13 cellular contexts compared by ENCODE assay signal in the genomic region with DNA sequence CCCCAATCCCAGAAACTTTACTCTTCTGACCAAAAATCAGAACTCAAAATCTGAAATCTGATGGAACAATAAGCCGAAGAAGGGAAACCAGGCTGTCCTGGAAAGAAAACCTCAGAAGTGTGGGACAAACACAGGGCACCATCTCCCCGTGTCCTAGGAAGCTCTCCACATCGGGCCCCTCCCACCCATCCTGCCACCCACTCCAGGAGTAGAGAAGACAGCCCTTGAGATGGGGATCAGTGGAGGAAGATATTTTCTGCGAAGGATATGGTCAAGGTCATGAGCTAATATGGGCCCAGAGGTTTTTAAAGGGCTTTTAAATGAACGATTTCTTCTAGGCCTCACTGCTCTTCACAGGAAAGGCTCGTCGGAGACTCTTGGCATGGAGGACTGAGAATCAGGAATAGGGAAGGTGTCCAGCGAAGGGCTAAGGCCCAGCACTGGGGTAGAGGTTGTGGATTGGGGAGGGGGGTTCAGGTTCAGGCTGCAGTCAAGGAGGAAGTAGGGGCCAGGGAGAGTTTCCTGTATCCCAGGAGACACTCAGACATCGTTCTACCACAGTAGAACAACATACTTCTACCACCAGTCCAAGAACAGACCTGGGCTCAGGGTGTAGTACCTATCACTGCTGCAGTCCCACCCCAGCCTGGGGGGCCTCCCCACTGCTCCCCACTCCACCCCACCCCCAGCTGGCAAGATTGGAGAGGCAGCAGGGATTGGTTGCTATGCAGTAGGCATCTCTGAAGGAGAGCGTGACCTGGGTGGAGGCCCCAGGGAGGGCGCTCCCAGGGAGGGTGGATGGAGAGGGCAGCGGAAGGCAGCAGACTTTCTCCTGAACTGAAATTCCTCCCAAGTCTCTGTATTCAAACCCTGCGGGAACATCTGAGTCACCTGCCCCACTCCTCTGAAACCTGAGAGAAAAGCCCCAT. TPM values are rescaled to one million over a fixed set of nuclear protein-coding genes. Genes with fewer than 3 reads are reported as not detected.
A peak's percentile ranks its signal among the peaks of the same experiment; 100 is the strongest.
DNase-seq lines count a peak whose midpoint lies in the region; ATAC-seq and TF ChIP-seq lines count a peak whose summit lies in the region.
"Had no signal": no experiment of that assay in that cellular context is flagged by ENCODE, and none has a peak within 500 bp of the region (broad histone marks: within the 10 kb centered on the region; RNA-seq: fewer than 3 reads in every experiment).

No MANE protein-coding gene starts in this region.

- 54 to 66% methylated on average over 13 of the region's 13 CpGs for WGBS in thyroid gland, 2 donors

- no peak for DNase-seq in activated CD4-positive, alpha-beta T cell treated with anti-CD3 and anti-CD28 coated beads, Interleukin-2, amount 10 ng/mL, durations not matched to agents 24 days and 14 days
- no peak for DNase-seq in activated CD4-positive, alpha-beta T cell treated with anti-CD3 and anti-CD28 coated beads, Interleukin-2, amount 50 U/mL, for 4 hours
- DNase-seq in activated CD8-positive, alpha-beta T cell treated with anti-CD3 and anti-CD28 coated beads, Interleukin-2, amount 10 ng/mL, durations not matched to agents 7 days and 5 days = no peak
- no peak for DNase-seq in memory B cell (ENCODE audit: low spot score in 2 of 2)
- DNase-seq in thyroid gland = peak; percentile 32 to 46
- no peak for DNase-seq in hepatic stellate cell (ENCODE audit: low spot score)
- DNase-seq: ACHN, GM23248, NCI-H774 had no signal

- no peak for ATAC-seq in activated CD8-positive, alpha-beta T cell treated with anti-CD3 and anti-CD28 coated beads, Interleukin-2, amount 10 ng/mL, durations not matched to agents 7 days and 5 days
- no peak for ATAC-seq in memory B cell (ENCODE audit: low read depth)
- no peak for ATAC-seq in HG02678 (IDR thresholded peaks at IDR 0.05; ENCODE audit: unreplicated experiment)
- no peak for ATAC-seq in GM19351 (IDR thresholded peaks at IDR 0.05; ENCODE audit: unreplicated experiment)
- ATAC-seq: SK-N-SH treated with all-trans-retinoic acid at 6 μM for 48 hours had no signal

- peaks cover 47 to 78% of the 10 kb centered on the region in 2 donors for H3K4me1 ChIP-seq in thyroid gland

- no peak overlapping the region for H3K4me3 ChIP-seq in thyroid gland (replicated peaks in 1 of 3)
- H3K4me3 ChIP-seq: GM23248 had no signal

- H3K36me3 Mint-ChIP-seq in activated CD4-positive, alpha-beta T cell treated with anti-CD3 and anti-CD28 coated beads, Interleukin-2, amount 10 ng/mL, durations not matched to agents 24 days and 14 days (ENCODE audit: low read depth) = peaks cover 24% of the 10 kb centered on the region
- H3K36me3 Mint-ChIP-seq in activated CD8-positive, alpha-beta T cell treated with anti-CD3 and anti-CD28 coated beads, Interleukin-2, amount 10 ng/mL, durations not matched to agents 7 days and 5 days (ENCODE audit: low read depth) = peaks cover 47% of the 10 kb centered on the region
- H3K36me3 Mint-ChIP-seq in memory B cell = peaks cover 4% of the 10 kb centered on the region
- H3K36me3 Mint-ChIP-seq: mesothelial cell of epicardium had no signal

- no peaks in the 10 kb centered on the region for H3K9me3 Mint-ChIP-seq in activated CD4-positive, alpha-beta T cell treated with anti-CD3 and anti-CD28 coated beads, Interleukin-2, amount 10 ng/mL, durations not matched to agents 24 days and 14 days
- no peaks in the 10 kb centered on the region for H3K9me3 Mint-ChIP-seq in activated CD8-positive, alpha-beta T cell treated with anti-CD3 and anti-CD28 coated beads, Interleukin-2, amount 10 ng/mL, durations not matched to agents 7 days and 5 days (ENCODE audit: insufficient read depth)
- H3K9me3 Mint-ChIP-seq in memory B cell = no peaks in the 10 kb centered on the region
- H3K9me3 Mint-ChIP-seq: mesothelial cell of epicardium had no signal

- CTCF ChIA-PET in activated CD8-positive, alpha-beta T cell treated with anti-CD3 and anti-CD28 coated beads, Interleukin-2, amount 10 ng/mL, durations not matched to agents 7 days and 5 days (lab: Charles Lee) = interaction anchor here (0.6 to 13.7 kb wide), 7 partner anchors 8 to 31 kb away, joined by 3 to 185 read pairs (median 22); partner anchors contain the start of genes S100A2 and S100A6

- intact Hi-C loops in activated CD4-positive, alpha-beta T cell treated with anti-CD3 and anti-CD28 coated beads, Interleukin-2, amount 10 ng/mL, durations not matched to agents 24 days and 14 days (cut with micrococcal nuclease) = loop anchor here (2.0 kb wide), 1 partner anchor 129 kb away; the partner anchor contains the start of gene ILF2
- intact Hi-C loops in thyroid gland (cut with DNase I) = no loop called here

- no peaks in the 10 kb centered on the region for H3K27me3 Mint-ChIP-seq in activated CD4-positive, alpha-beta T cell treated with anti-CD3 and anti-CD28 coated beads, Interleukin-2, amount 10 ng/mL, durations not matched to agents 24 days and 14 days
- H3K27me3 Mint-ChIP-seq in activated CD8-positive, alpha-beta T cell treated with anti-CD3 and anti-CD28 coated beads, Interleukin-2, amount 10 ng/mL, durations not matched to agents 7 days and 5 days (ENCODE audit: low read depth) = no peaks in the 10 kb centered on the region
- no peaks in the 10 kb centered on the region for H3K27me3 Mint-ChIP-seq in memory B cell

- no peak for TF ChIP-seq CTCF in thyroid gland (IDR thresholded peaks at IDR 0.05)

- H3K4me3 Mint-ChIP-seq in activated CD4-positive, alpha-beta T cell treated with anti-CD3 and anti-CD28 coated beads, Interleukin-2, amount 10 ng/mL, durations not matched to agents 24 days and 14 days = peak overlapping the region; percentile 66
- H3K4me3 Mint-ChIP-seq in activated CD8-positive, alpha-beta T cell treated with anti-CD3 and anti-CD28 coated beads, Interleukin-2, amount 10 ng/mL, durations not matched to agents 7 days and 5 days = no peak overlapping the region
- peak overlapping the region; percentile 61 for H3K4me3 Mint-ChIP-seq in memory B cell
- H3K4me3 Mint-ChIP-seq: mesothelial cell of epicardium had no signal

- POLR2A ChIA-PET in activated CD8-positive, alpha-beta T cell treated with anti-CD3 and anti-CD28 coated beads, Interleukin-2, amount 10 ng/mL, durations not matched to agents 7 days and 5 days (lab: Charles Lee) = interaction anchor here (2.8 kb wide), 1 partner anchor 10 kb away, joined by 12 read pairs; no protein-coding TSS in a partner anchor

- no peaks in the 10 kb centered on the region for H3K27me3 ChIP-seq in thyroid gland

- H3K36me3 ChIP-seq in thyroid gland = no peaks in the 10 kb centered on the region

- no peak for TF ChIP-seq POLR2A in thyroid gland (IDR thresholded peaks at IDR 0.05)

- no peaks in the 10 kb centered on the region for H3K9me3 ChIP-seq in thyroid gland

- peaks cover 83% of the 10 kb centered on the region for H3K4me1 Mint-ChIP-seq in activated CD4-positive, alpha-beta T cell treated with anti-CD3 and anti-CD28 coated beads, Interleukin-2, amount 10 ng/mL, durations not matched to agents 24 days and 14 days
- H3K4me1 Mint-ChIP-seq in activated CD8-positive, alpha-beta T cell treated with anti-CD3 and anti-CD28 coated beads, Interleukin-2, amount 10 ng/mL, durations not matched to agents 7 days and 5 days (ENCODE audit: low read depth) = peaks cover 91% of the 10 kb centered on the region
- peaks cover 56% of the 10 kb centered on the region for H3K4me1 Mint-ChIP-seq in memory B cell

- H3K27ac ChIP-seq in thyroid gland = peak overlapping the region; percentile 66 to 87 (median 81)

- peak overlapping the region; percentile 90 for H3K27ac Mint-ChIP-seq in activated CD4-positive, alpha-beta T cell treated with anti-CD3 and anti-CD28 coated beads, Interleukin-2, amount 10 ng/mL, durations not matched to agents 24 days and 14 days
- peak overlapping the region; percentile 92 for H3K27ac Mint-ChIP-seq in activated CD8-positive, alpha-beta T cell treated with anti-CD3 and anti-CD28 coated beads, Interleukin-2, amount 10 ng/mL, durations not matched to agents 7 days and 5 days
- H3K27ac Mint-ChIP-seq in memory B cell = peak overlapping the region; percentile 51

RNA-seq across cellular contexts. Expression of gene S100A5, which starts 1.2 kb away (rescaled TPM):
- 2.3 and 2.6 TPM in 2 replicates for total RNA-seq in activated CD4-positive, alpha-beta T cell treated with anti-CD3 and anti-CD28 coated beads, Interleukin-2, amount 10 ng/mL, durations not matched to agents 24 days and 14 days
- total RNA-seq in activated CD8-positive, alpha-beta T cell treated with anti-CD3 and anti-CD28 coated beads, Interleukin-2, amount 10 ng/mL, durations not matched to agents 7 days and 5 days = 1 to 10 TPM; 1.8 to 1.9 TPM
- 10 to 100 TPM in 1 of 4 donors, 1 to 10 TPM in 3; 2.2 to 12.6 (median 6.5) TPM for total RNA-seq in thyroid gland
- total RNA-seq: GM23248, mesothelial cell of epicardium had no signal

RNA-seq across cellular contexts. Expression of gene S100A4, which starts 3.7 kb away (rescaled TPM):
- 132 and 134 TPM in 2 replicates for total RNA-seq in activated CD4-positive, alpha-beta T cell treated with anti-CD3 and anti-CD28 coated beads, Interleukin-2, amount 10 ng/mL, durations not matched to agents 24 days and 14 days
- total RNA-seq in activated CD8-positive, alpha-beta T cell treated with anti-CD3 and anti-CD28 coated beads, Interleukin-2, amount 10 ng/mL, durations not matched to agents 7 days and 5 days = 100 to 1,000 TPM; 628 to 665 TPM
- total RNA-seq in thyroid gland = 100 to 1,000 TPM in 2 of 4 donors, 10 to 100 TPM in 2; 57.3 to 251 (median 133) TPM

RNA-seq across cellular contexts. Expression of gene S100A6, which starts 6.1 kb away (rescaled TPM):
- total RNA-seq in activated CD4-positive, alpha-beta T cell treated with anti-CD3 and anti-CD28 coated beads, Interleukin-2, amount 10 ng/mL, durations not matched to agents 24 days and 14 days = 166 and 174 TPM in 2 replicates
- 100 to 1,000 TPM; 425 to 431 TPM for total RNA-seq in activated CD8-positive, alpha-beta T cell treated with anti-CD3 and anti-CD28 coated beads, Interleukin-2, amount 10 ng/mL, durations not matched to agents 7 days and 5 days
- 100 to 1,000 TPM; 128 to 573 (median 360) TPM for total RNA-seq in thyroid gland

RNA-seq across cellular contexts. Expression of gene S100A3, which starts 7.2 kb away (rescaled TPM):
- not detected in 2 replicates for total RNA-seq in activated CD4-positive, alpha-beta T cell treated with anti-CD3 and anti-CD28 coated beads, Interleukin-2, amount 10 ng/mL, durations not matched to agents 24 days and 14 days
- total RNA-seq in activated CD8-positive, alpha-beta T cell treated with anti-CD3 and anti-CD28 coated beads, Interleukin-2, amount 10 ng/mL, durations not matched to agents 7 days and 5 days = not detected
- total RNA-seq in thyroid gland = 1 to 10 TPM in 1 of 4 donors, under 1 TPM in 1, not detected in 2; 0.83 to 1.7 TPM
- total RNA-seq: mesothelial cell of epicardium had no signal

RNA-seq across cellular contexts. Expression of gene S100A2, which starts 23.7 kb away (rescaled TPM):
- total RNA-seq in activated CD4-positive, alpha-beta T cell treated with anti-CD3 and anti-CD28 coated beads, Interleukin-2, amount 10 ng/mL, durations not matched to agents 24 days and 14 days = 0.40 and 1.2 TPM in 2 replicates
- total RNA-seq in activated CD8-positive, alpha-beta T cell treated with anti-CD3 and anti-CD28 coated beads, Interleukin-2, amount 10 ng/mL, durations not matched to agents 7 days and 5 days = under 1 TPM in 1 of 2 experiments, not detected in 1; 0.63 TPM
- 10 to 100 TPM in 1 of 4 donors, 1 to 10 TPM in 3; 2.6 to 10.1 (median 5.9) TPM for total RNA-seq in thyroid gland

Comparison
In these comparisons a context has a peak if more than half of its experiments do, and no peak if none do; other contexts are left out.
1. DNase-seq: peak in thyroid gland (2 of 2); none in activated CD4-positive, alpha-beta T cell treated with anti-CD3 and anti-CD28 coated beads, Interleukin-2, amount 10 ng/mL, durations not matched to agents 24 days and 14 days (single experiment), activated CD4-positive, alpha-beta T cell treated with anti-CD3 and anti-CD28 coated beads, Interleukin-2, amount 50 U/mL, for 4 hours (0 of 2), activated CD8-positive, alpha-beta T cell treated with anti-CD3 and anti-CD28 coated beads, Interleukin-2, amount 10 ng/mL, durations not matched to agents 7 days and 5 days (single experiment), memory B cell (0 of 2) and hepatic stellate cell (single experiment).
2. Peak in every context shown above with its lines, with median percentiles within 50 percentile points of each other: H3K27ac Mint-ChIP-seq.